ENCODE assay signal across 11 cellular contexts in genomic region chr7:116354171-116354545, GRCh38.
A peak's percentile ranks its signal among the peaks of the same experiment; 100 is the strongest.
DNase-seq lines count a peak whose midpoint lies in the region; ATAC-seq, FAIRE-seq and TF ChIP-seq lines count a peak whose summit lies in the region.
"Had no signal": no experiment of that assay in that cellular context is flagged by ENCODE, and none has a peak within 500 bp of the region (broad histone marks: within the 10 kb centered on the region; RNA-seq: fewer than 3 reads in every experiment).

No MANE protein-coding gene starts in this region.

- peaks cover 16% of the 10 kb centered on the region for H3K4me1 Mint-ChIP-seq in Caco-2 (ENCODE audit: low read depth, unreplicated experiment)

- H3K4me1 ChIP-seq in Caco-2: peaks cover 34% of the 10 kb centered on the region
- peaks cover 5 to 48% of the 10 kb centered on the region in 2 donors for H3K4me1 ChIP-seq in ascending aorta
- H3K4me1 ChIP-seq in heart left ventricle: peaks cover 3 to 68% (median 54%) of the 10 kb centered on the region in 12 donors
- peaks cover 26% of the 10 kb centered on the region for H3K4me1 ChIP-seq in rectal smooth muscle tissue (ENCODE audit: control insufficient read depth, insufficient read depth, low read length)

- peak overlapping the region; percentile 88 to 89 for H3K27ac ChIP-seq in ascending aorta
- peak overlapping the region; percentile 78 to 95 (median 86) for H3K27ac ChIP-seq in heart left ventricle
- peak overlapping the region; percentile 88 for H3K27ac ChIP-seq in rectal smooth muscle tissue (ENCODE audit: low read depth, low read length)

- intact Hi-C loops in Caco-2 (cut with micrococcal nuclease; ENCODE audit: unreplicated experiment): no loop called here
- intact Hi-C loops in ascending aorta (cut with DNase I): loop anchor here (2.0 kb wide), 2 partner anchors 81 to 145 kb away; partner anchors contain the start of gene CAV2
- intact Hi-C loops in heart left ventricle (cut with DNase I): loop anchor here (1.0 to 10.0 kb wide), 13 partner anchors 39 to 231 kb away; partner anchors contain the start of gene CAV1 (in 5 of the 10)

- BruUV-seq in Caco-2 (replicated peaks; lab: Mats Ljungman, UMichigan): no TSS peak

- POLR2A ChIA-PET in Caco-2 (lab: Charles Lee): interaction anchor here (0.7 kb wide), 1 partner anchor 582 kb away, joined by 3 read pairs; no protein-coding TSS in a partner anchor

- no peak for TF ChIP-seq CTCF in Caco-2 (IDR thresholded peaks at IDR 0.05; ENCODE audit: insufficient read depth in 1 of 2, low read depth in 1 of 2, low read length in 1 of 2, severe bottlenecking in 1 of 2, unreplicated experiment in 1 of 2)
- TF ChIP-seq CTCF in ascending aorta (IDR thresholded peaks at IDR 0.05): no peak
- peak in 6 of 12 donors; percentile 18 to 35 (median 26) for TF ChIP-seq CTCF in heart left ventricle (IDR thresholded peaks at IDR 0.05)

- H3K9me3 Mint-ChIP-seq in Caco-2 (ENCODE audit: unreplicated experiment): peaks cover 3% of the 10 kb centered on the region
- H3K9me3 Mint-ChIP-seq: CD4-positive, alpha-beta T cell had no signal

- DNase-seq in Caco-2 (no peak), ascending aorta (ENCODE audit: low spot score in 2 of 2) (peak in 1 of 2 donors; percentile 72), heart left ventricle (peak in 4 of 5 donors; percentile 62 to 81 (median 80)), HTR-8/SVneo (ENCODE audit: insufficient read length, low spot score) (no peak), COLO668 (lab: John Stamatoyannopoulos, UW; ENCODE audit: unreplicated experiment) (no peak), globus pallidus (ENCODE audit: low spot score) (no peak)
- DNase-seq: activated T-cell treated with anti-CD3 and anti-CD28 coated beads, Interleukin-2, amount 50 U/mL, for 48 hours; CD4-positive, alpha-beta T cell; Karpas-422 had no signal

- H3K36me3 ChIP-seq in Caco-2 (ENCODE audit: control insufficient read depth, insufficient read depth, low read length) (no peaks in the 10 kb centered on the region), ascending aorta (no peaks in the 10 kb centered on the region), heart left ventricle (no peaks in the 10 kb centered on the region), rectal smooth muscle tissue (ENCODE audit: control insufficient read depth, insufficient read depth, low read length) (no peaks in the 10 kb centered on the region)

- no peaks in the 10 kb centered on the region for H3K36me3 Mint-ChIP-seq in Caco-2 (ENCODE audit: insufficient read depth, unreplicated experiment)

- no peak overlapping the region for H3K4me3 Mint-ChIP-seq in Caco-2 (ENCODE audit: unreplicated experiment)
- H3K4me3 Mint-ChIP-seq: CD4-positive, alpha-beta T cell had no signal

- no peak overlapping the region for H3K9ac ChIP-seq in rectal smooth muscle tissue (ENCODE audit: low read length)

- ATAC-seq in heart left ventricle (peak; percentile 67 to 77 (median 75)), HG02623 (IDR thresholded peaks at IDR 0.05; ENCODE audit: unreplicated experiment) (no peak)

- 6 to 16% (median 7%) methylated on average over 6 of the region's 6 CpGs for WGBS in heart left ventricle, 4 donors

- H3K27ac Mint-ChIP-seq in Caco-2 (ENCODE audit: unreplicated experiment): peak overlapping the region; percentile 71
- H3K27ac Mint-ChIP-seq: CD4-positive, alpha-beta T cell had no signal

- H3K9me3 ChIP-seq in Caco-2 (no peaks in the 10 kb centered on the region), ascending aorta (no peaks in the 10 kb centered on the region), heart left ventricle (no peaks in the 10 kb centered on the region)

- no peak for FAIRE-seq in HTR-8/SVneo (lab: Jason Lieb, UNC)

- no peak overlapping the region for H3K4me3 ChIP-seq in Caco-2 (ENCODE audit: low read depth, low read length)
- peak overlapping the region; percentile 39 to 53 for H3K4me3 ChIP-seq in ascending aorta
- peak overlapping the region in 4 of 12 donors; percentile 27 to 40 (median 32) for H3K4me3 ChIP-seq in heart left ventricle
- peak overlapping the region; percentile 15 for H3K4me3 ChIP-seq in rectal smooth muscle tissue (ENCODE audit: low read length)

- no peak for TF ChIP-seq POLR2A in heart left ventricle (IDR thresholded peaks at IDR 0.05)

- no peaks in the 10 kb centered on the region for H3K27me3 Mint-ChIP-seq in Caco-2 (ENCODE audit: insufficient read depth, unreplicated experiment)

- H3K27me3 ChIP-seq in Caco-2 (replicated peaks; ENCODE audit: control insufficient read depth, insufficient read depth, low read length) (no peaks in the 10 kb centered on the region), ascending aorta (no peaks in the 10 kb centered on the region), heart left ventricle (no peaks in the 10 kb centered on the region), rectal smooth muscle tissue (ENCODE audit: control insufficient read depth, insufficient read depth, low read length) (no peaks in the 10 kb centered on the region)

- CTCF ChIA-PET in Caco-2 (lab: Charles Lee): no interaction called here

Comparison
In these comparisons a context has a peak if more than half of its experiments do, and no peak if none do; other contexts are left out.
1. DNase-seq: peak in heart left ventricle (4 of 5); none in Caco-2 (0 of 2), HTR-8/SVneo (single experiment), COLO668 (single experiment) and globus pallidus (single experiment).
2. Peak in every context shown above with its lines, with median percentiles within 50 percentile points of each other: H3K27ac ChIP-seq.